In genomic region chr13:49898792-49899191, GRCh38 we compare ENCODE assay signal across 29 cellular contexts.
"Had no signal": no experiment of that assay in that cellular context is flagged by ENCODE, and none has a peak within 500 bp of the region (broad histone marks: within the 10 kb centered on the region; RNA-seq: fewer than 3 reads in every experiment).

No MANE protein-coding gene starts in this region.

- H3K4me1 ChIP-seq: ascending aorta had no signal

- DNase-seq: activated B cell treated with CpG ODN at 0.5 μM for 24 hours; activated CD4-positive, alpha-beta memory T cell treated with anti-CD3 and anti-CD28 coated beads, Interleukin-2, amount 10 ng/mL, durations not matched to agents 7 days and 5 days; activated CD4-positive, alpha-beta T cell treated with anti-CD3 and anti-CD28 coated beads for 1 hour; activated CD4-positive, alpha-beta T cell treated with anti-CD3 and anti-CD28 coated beads for 36 hours; activated CD4-positive, alpha-beta T cell treated with anti-CD3 and anti-CD28 coated beads for 48 hours; activated CD4-positive, alpha-beta T cell treated with anti-CD3 and anti-CD28 coated beads, Interleukin-2, amount 10 ng/mL, durations not matched to agents 7 days and 5 days; activated CD4-positive, alpha-beta T cell treated with anti-CD3 and anti-CD28 coated beads, Interleukin-2, amount 50 U/mL, for 48 hours; activated CD8-positive, alpha-beta memory T cell treated with anti-CD3 and anti-CD28 coated beads for 24 hours; activated CD8-positive, alpha-beta memory T cell treated with anti-CD3 and anti-CD28 coated beads, Interleukin-2, amount 10 ng/mL, durations not matched to agents 7 days and 5 days; activated CD8-positive, alpha-beta memory T cell treated with anti-CD3 and anti-CD28 coated beads, Interleukin-2, amount 50 U/mL, for 48 hours; activated CD8-positive, alpha-beta T cell treated with anti-CD3 and anti-CD28 coated beads, Interleukin-2, amount 10 ng/mL, durations not matched to agents 7 days and 5 days; activated effector memory CD4-positive, alpha-beta T cell treated with Interleukin-2 at 50 U/mL for 16 hours; activated gamma-delta T cell; activated naive CD4-positive, alpha-beta T cell treated with anti-CD3 and anti-CD28 coated beads, Interleukin-2, amount 10 ng/mL, durations not matched to agents 7 days and 5 days; activated naive CD4-positive, alpha-beta T cell treated with Interleukin-2 at 50 U/mL for 16 hours; activated naive CD8-positive, alpha-beta T cell treated with anti-CD3 and anti-CD28 coated beads, Interleukin-2, amount 10 ng/mL, durations not matched to agents 7 days and 5 days; activated naive CD8-positive, alpha-beta T cell treated with anti-CD3 and anti-CD28 coated beads, Interleukin-2, amount 50 U/mL, for 24 hours; activated T-cell treated with anti-CD3 and anti-CD28 coated beads, Interleukin-2, amount 50 U/mL, for 24 hours; activated T-cell treated with anti-CD3 and anti-CD28 coated beads, Interleukin-2, amount 50 U/mL, for 48 hours; amygdala; anterior cingulate cortex; caudate nucleus; cerebellar nuclear complex; T-helper 1 cell; T-helper 2 cell; T-helper 9 cell had no signal

- H3K4me3 ChIP-seq: ascending aorta, cardiac muscle cell had no signal

- ATAC-seq: activated CD4-positive, alpha-beta T cell treated with anti-CD3 and anti-CD28 coated beads for 36 hours; activated CD8-positive, alpha-beta memory T cell treated with anti-CD3 and anti-CD28 coated beads, Interleukin-2, amount 10 ng/mL, durations not matched to agents 7 days and 5 days; activated CD8-positive, alpha-beta T cell treated with anti-CD3 and anti-CD28 coated beads, Interleukin-2, amount 10 ng/mL, durations not matched to agents 7 days and 5 days; activated naive CD8-positive, alpha-beta T cell treated with anti-CD3 and anti-CD28 coated beads, Interleukin-2, amount 50 U/mL, for 24 hours had no signal

- H3K27me3 ChIP-seq: ascending aorta, cardiac muscle cell had no signal

- H3K27ac ChIP-seq: ascending aorta, cardiac muscle cell, VCaP had no signal

- H3K36me3 ChIP-seq: ascending aorta, cardiac muscle cell had no signal

- H3K9me3 ChIP-seq: ascending aorta had no signal
